In the genomic region with DNA sequence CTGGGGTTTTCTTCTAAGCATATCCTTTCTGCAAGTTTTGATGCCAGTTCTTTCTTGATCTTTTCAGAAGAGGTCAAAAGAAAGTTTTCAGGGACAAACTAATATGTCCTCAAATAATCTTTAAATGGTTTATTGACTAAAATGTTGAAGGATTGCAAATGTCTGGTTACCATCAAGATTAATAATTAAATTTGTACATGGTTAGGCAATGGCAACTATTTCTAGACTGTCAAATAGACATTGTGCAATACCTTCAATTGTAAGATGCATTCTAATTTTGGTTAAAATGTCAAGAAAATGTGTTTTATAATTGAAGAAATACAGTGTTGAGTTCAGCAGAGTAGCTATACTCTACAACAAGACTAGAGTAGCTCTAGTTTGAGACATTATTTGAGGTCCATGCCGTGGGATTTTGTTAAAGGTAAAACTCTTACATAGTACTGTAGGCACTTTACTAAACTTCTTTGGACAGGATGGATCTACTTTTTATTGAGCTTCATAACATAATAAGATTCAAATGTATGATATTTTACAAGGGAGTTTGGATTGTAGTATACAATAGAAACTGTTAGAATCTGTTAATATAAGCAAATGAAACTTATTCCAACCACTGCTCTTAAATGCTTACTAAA, we compare ENCODE assay signal across 31 cellular contexts. TPM values are rescaled to one million over a fixed set of nuclear protein-coding genes. Genes with fewer than 3 reads are reported as not detected.
"Had no signal": no experiment of that assay in that cellular context is flagged by ENCODE, and none has a peak within 500 bp of the region (broad histone marks: within the 10 kb centered on the region; RNA-seq: fewer than 3 reads in every experiment).

No MANE protein-coding gene starts in this region.

- ATAC-seq: activated naive CD4-positive, alpha-beta T cell treated with anti-CD3 and anti-CD28 coated beads, Interleukin-2, amount 50 U/mL, for 72 hours; activated T-cell treated with anti-CD3 and anti-CD28 coated beads, Interleukin-2, amount 50 U/mL, for 4 hours; body of pancreas; Panc1 had no signal

- DNase-seq: activated B cell treated with CpG ODN at 0.5 μM for 24 hours; activated CD4-positive, alpha-beta memory T cell treated with anti-CD3 and anti-CD28 coated beads for 36 hours; activated CD4-positive, alpha-beta T cell treated with anti-CD3 and anti-CD28 coated beads for 4 hours; activated CD4-positive, alpha-beta T cell treated with anti-CD3 and anti-CD28 coated beads, Interleukin-2, amount 50 U/mL, for 1 hour; activated CD4-positive, CD25-positive, alpha-beta regulatory T cell treated with anti-CD3 and anti-CD28 coated beads, Interleukin-2, amount 50 U/mL, for 72 hours; activated CD8-positive, alpha-beta memory T cell treated with anti-CD3 and anti-CD28 coated beads, Interleukin-2, amount 50 U/mL, for 4 hours; activated gamma-delta T cell treated with Interleukin-2 at 50 U/mL for 16 hours; activated naive CD4-positive, alpha-beta T cell treated with anti-CD3 and anti-CD28 coated beads for 36 hours; activated T-cell treated with anti-CD3 and anti-CD28 coated beads for 4 hours; activated T-cell treated with anti-CD3 and anti-CD28 coated beads, Interleukin-2, amount 50 U/mL, for 4 hours; adrenal gland; body of pancreas; Karpas-422; NCI-H1092 treated with DMSO at 0.1 percent for 48 hours; NCI-H1417; NCI-H146; NCI-H187 treated with DMSO at 0.1 percent for 48 hours; NCI-H2081 treated with DMSO at 0.1 percent for 48 hours; NCI-H345; NCI-H524 treated with DMSO at 0.1 percent for 48 hours; SHP77; SJCRH30; T1000 had no signal

- FAIRE-seq: astrocyte had no signal

RNA-seq across cellular contexts. Expression of a gene that starts 22.6 kb away (rescaled TPM):
- total RNA-seq: activated B cell treated with CpG ODN at 0.5 μM for 24 hours; activated naive CD4-positive, alpha-beta T cell treated with anti-CD3 and anti-CD28 coated beads, Interleukin-2, amount 50 U/mL, for 72 hours; activated T-helper 1 cell treated with anti-CD3 and anti-CD28 coated beads, Interleukin-12 subunit alpha, Interleukin-12 subunit beta, Interleukin-2, Interleukin-4 antibody, amounts not matched to agents 30 ng/mL and 10 ng/mL and 1 ng/mL, durations not matched to agents 14 hours and 24 hours and 36 hours; adrenal gland; body of pancreas; MCF 10A; NCI-H460; SJCRH30; T-helper 1 cell treated with Interleukin-12 subunit alpha and Interleukin-12 subunit beta and Interleukin-4 antibody, amounts not matched to agents 30 ng/mL and 1 ng/mL, for 36 hours; T-helper 2 cell treated with Interferon-gamma antibody and Interleukin-4, amounts not matched to agents 100 ng/mL and 5 ng/mL, for 36 hours had no signal
